8 cellular contexts compared by ENCODE assay signal in the genomic region with DNA sequence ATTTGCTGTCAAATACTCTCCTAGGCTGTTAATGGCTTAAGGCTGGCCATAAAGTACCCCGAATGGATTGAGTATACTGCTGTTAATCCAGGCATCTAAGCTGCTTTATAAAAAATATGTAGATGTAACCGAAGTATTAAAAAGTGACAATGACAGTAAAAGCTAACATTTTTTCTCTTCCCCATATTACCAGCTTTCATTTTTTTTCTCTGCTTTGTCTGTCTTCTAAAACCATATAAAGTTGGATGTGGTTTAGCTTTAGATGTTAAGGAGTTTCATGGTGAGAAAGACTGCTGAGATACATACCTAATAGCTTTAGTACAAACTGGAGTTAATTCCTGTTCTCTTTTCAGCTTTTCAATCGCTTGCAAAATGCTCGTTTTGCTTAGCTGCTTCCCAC. TPM values are rescaled to one million over a fixed set of nuclear protein-coding genes. Genes with fewer than 3 reads are reported as not detected.
DNase-seq lines count a peak whose midpoint lies in the region; ATAC-seq and TF ChIP-seq lines count a peak whose summit lies in the region.

No MANE protein-coding gene starts in this region.

- 24 to 32% (median 27%) methylated on average over 4 of the region's 4 CpGs for WGBS in psoas muscle, 3 donors

- peaks cover 0 to 26% (median 2%) of the 10 kb centered on the region in 4 donors for H3K4me1 ChIP-seq in Peyer's patch
- H3K4me1 ChIP-seq in fibroblast of lung (ENCODE audit: control insufficient read depth, extremely low read depth, insufficient read depth, low read length): peaks cover 2% of the 10 kb centered on the region
- peaks cover 6% of the 10 kb centered on the region for H3K4me1 ChIP-seq in psoas muscle

- H3K4me2 ChIP-seq in fibroblast of lung (ENCODE audit: extremely low read depth, insufficient read depth, low read length): peak overlapping the region; percentile 18

- TF ChIP-seq CTCF in GM06990 (IDR thresholded peaks at IDR 0.05; ENCODE audit: insufficient read depth, low read length, poor library complexity, severe bottlenecking): no peak
- TF ChIP-seq CTCF in Peyer's patch (IDR thresholded peaks at IDR 0.05): no peak
- no peak for TF ChIP-seq CTCF in fibroblast of lung (conservative IDR thresholded peaks at IDR 0.05 in 1 of 2, IDR thresholded peaks at IDR 0.05 in 1 of 2; ENCODE audit: low read depth in 1 of 2, low read length in 2 of 2)
- TF ChIP-seq CTCF in psoas muscle (IDR thresholded peaks at IDR 0.05): no peak

- intact Hi-C loops in psoas muscle (cut with DNase I): no loop called here

- H2AFZ ChIP-seq in fibroblast of lung (ENCODE audit: low read length): peak overlapping the region; percentile 79

- no peak for TF ChIP-seq POLR2A in Peyer's patch (IDR thresholded peaks at IDR 0.05)

- no peak for DNase-seq in GM06990 (ENCODE audit: extremely low read depth, insufficient read length)
- no peak for DNase-seq in Peyer's patch
- DNase-seq in fibroblast of lung (ENCODE audit: low read depth in 2 of 2): peak in 1 of 2 donors; percentile 15
- DNase-seq in psoas muscle: no peak
- no peak for DNase-seq in iPS-NIHi7 (ENCODE audit: extremely low spot score)
- no peak for DNase-seq in midbrain (lab: John Stamatoyannopoulos, UW)
- no peak for DNase-seq in cortex of kidney (lab: John Stamatoyannopoulos, UW)
- no peak for DNase-seq in SW480 (ENCODE audit: low spot score)

- H3K27me3 ChIP-seq in GM06990 (replicated peaks; ENCODE audit: control insufficient read depth, insufficient read depth, low read length): no peaks in the 10 kb centered on the region
- no peaks in the 10 kb centered on the region for H3K27me3 ChIP-seq in Peyer's patch
- no peaks in the 10 kb centered on the region for H3K27me3 ChIP-seq in fibroblast of lung (ENCODE audit: control insufficient read depth, insufficient read depth, low read length)
- no peaks in the 10 kb centered on the region for H3K27me3 ChIP-seq in psoas muscle (ENCODE audit: insufficient read depth in 3 of 3, low read length in 2 of 3)

- H3K36me3 ChIP-seq in GM06990 (ENCODE audit: control insufficient read depth, insufficient read depth, low read length) (no peaks in the 10 kb centered on the region), Peyer's patch (no peaks in the 10 kb centered on the region), fibroblast of lung (ENCODE audit: control insufficient read depth, insufficient read depth, low read length) (no peaks in the 10 kb centered on the region), psoas muscle (ENCODE audit: insufficient read depth in 1 of 2, low read depth in 1 of 2) (no peaks in the 10 kb centered on the region)

- no peaks in the 10 kb centered on the region for H3K9me3 ChIP-seq in Peyer's patch
- no peaks in the 10 kb centered on the region for H3K9me3 ChIP-seq in fibroblast of lung (ENCODE audit: control insufficient read depth, insufficient read depth, low read depth, low read length)
- H3K9me3 ChIP-seq in psoas muscle: no peaks in the 10 kb centered on the region

- H3K79me2 ChIP-seq in fibroblast of lung (ENCODE audit: control insufficient read depth, insufficient read depth, low read length): peaks cover 51% of the 10 kb centered on the region

- H3K4me3 ChIP-seq in GM06990 (replicated peaks; ENCODE audit: low read depth, low read length) (peak overlapping the region; percentile 84), Peyer's patch (peak overlapping the region; percentile 82 to 95 (median 89)), fibroblast of lung (replicated peaks in 1 of 4; ENCODE audit: control extremely low read depth in 1 of 4, insufficient read depth in 1 of 4, low read depth in 3 of 4, low read length in 4 of 4) (peak overlapping the region; percentile 79 to 89 (median 81)), psoas muscle (peak overlapping the region; percentile 99)

- no peaks in the 10 kb centered on the region for H4K20me1 ChIP-seq in fibroblast of lung (ENCODE audit: control insufficient read depth, extremely low read depth, insufficient read depth, low read length)

- peak overlapping the region; percentile 82 for H3K9ac ChIP-seq in fibroblast of lung (ENCODE audit: insufficient read depth, low read length)

- peak overlapping the region; percentile 90 to 96 (median 93) for H3K27ac ChIP-seq in Peyer's patch
- H3K27ac ChIP-seq in fibroblast of lung (ENCODE audit: insufficient read depth, low read length): peak overlapping the region; percentile 80
- peak overlapping the region; percentile 86 for H3K27ac ChIP-seq in psoas muscle

- ATAC-seq in psoas muscle: no peak

RNA-seq across cellular contexts. Expression of a gene that starts 0.8 kb away (rescaled TPM):
- 10 to 100 TPM; 16.5 to 38.8 (median 22.2) TPM for total RNA-seq in Peyer's patch
- total RNA-seq in fibroblast of lung: 25.9 and 34.0 TPM in 2 replicates
- 26.3 and 27.8 TPM in 2 replicates for polyA plus RNA-seq in fibroblast of lung
- 13.1 and 14.0 TPM in 2 replicates for polyA plus RNA-seq in fibroblast of lung (2012)
- polyA minus RNA-seq in fibroblast of lung (ENCODE audit: low replicate concordance): 8.4 and 9.3 TPM in 2 replicates
- total RNA-seq in psoas muscle: 10 to 100 TPM; 12.0 to 17.7 (median 15.5) TPM
- polyA plus RNA-seq in psoas muscle: 10 to 100 TPM in 1 of 3 donors, 1 to 10 TPM in 2; 2.6 to 11.4 (median 2.7) TPM
